In the genomic region with DNA sequence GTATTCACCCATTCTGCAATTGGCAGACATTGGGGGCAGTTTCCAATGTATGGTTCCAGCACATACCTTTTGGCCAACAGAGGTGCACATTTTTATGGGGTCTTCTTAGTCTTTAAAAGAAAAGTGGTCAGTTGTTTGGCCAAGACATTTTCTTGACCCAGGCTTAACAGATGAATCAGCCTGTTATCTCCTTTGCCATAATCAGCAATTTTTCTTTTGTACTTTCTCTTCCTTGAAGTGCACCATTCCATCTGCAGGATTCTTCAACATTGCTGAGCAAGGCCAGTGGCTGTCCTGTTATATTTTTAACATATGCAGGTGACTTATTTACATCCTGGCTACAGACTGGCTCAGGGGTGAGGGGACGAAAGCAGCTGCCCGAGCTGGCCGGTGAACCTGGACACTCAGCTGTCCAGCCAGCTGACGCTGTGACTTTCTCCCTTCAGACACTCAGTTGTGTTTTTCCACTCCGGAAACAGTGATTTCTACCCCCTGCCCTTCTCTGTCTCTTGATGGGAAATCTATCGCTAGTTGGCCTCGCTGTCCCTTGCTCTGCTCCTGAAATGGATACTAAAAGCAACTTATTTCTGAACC, we compare ENCODE assay signal across 20 cellular contexts.
DNase-seq lines count a peak whose midpoint lies in the region; FAIRE-seq and TF ChIP-seq lines count a peak whose summit lies in the region.
"Had no signal": no experiment of that assay in that cellular context is flagged by ENCODE, and none has a peak within 500 bp of the region (broad histone marks: within the 10 kb centered on the region; RNA-seq: fewer than 3 reads in every experiment).

No MANE protein-coding gene starts in this region.

- H3K79me2 ChIP-seq in keratinocyte (ENCODE audit: control insufficient read depth, insufficient read depth, low read length), result no peaks in the 10 kb centered on the region

- peaks cover 18 to 27% of the 10 kb centered on the region in 2 donors for H3K27me3 Mint-ChIP-seq in CD4-positive, alpha-beta memory T cell

- H3K36me3 ChIP-seq in HUES6 (ENCODE audit: control insufficient read depth, insufficient read depth, low read length), result no peaks in the 10 kb centered on the region
- H3K36me3 ChIP-seq in keratinocyte (ENCODE audit: control insufficient read depth in 2 of 2, extremely low read depth in 1 of 2, insufficient read depth in 2 of 2, low read length in 2 of 2), result no peaks in the 10 kb centered on the region
- no peaks in the 10 kb centered on the region for H3K36me3 ChIP-seq in CD4-positive, alpha-beta memory T cell (ENCODE audit: insufficient read depth, low read length)
- H3K36me3 ChIP-seq: MG63, neural progenitor cell had no signal

- H2AFZ ChIP-seq in keratinocyte (ENCODE audit: control insufficient read depth, low read length), result peak overlapping the region; percentile 77
- H2AFZ ChIP-seq: neural progenitor cell had no signal

- H3K27ac ChIP-seq in HUES6 (ENCODE audit: low read depth, low read length), result no peak overlapping the region
- H3K27ac ChIP-seq in keratinocyte (ENCODE audit: control insufficient read depth, insufficient read depth, low read length), result peak overlapping the region; percentile 38
- no peak overlapping the region for H3K27ac ChIP-seq in CD4-positive, alpha-beta memory T cell (ENCODE audit: low read depth, low read length)
- H3K27ac ChIP-seq: neural progenitor cell had no signal

- peaks cover 10% of the 10 kb centered on the region for H3K4me1 ChIP-seq in HUES6 (ENCODE audit: control insufficient read depth, insufficient read depth, low read length)
- peaks cover 15% of the 10 kb centered on the region for H3K4me1 ChIP-seq in keratinocyte (ENCODE audit: control insufficient read depth, extremely low read depth, insufficient read depth, low read length)
- H3K4me1 ChIP-seq in CD4-positive, alpha-beta memory T cell (ENCODE audit: insufficient read depth, low read length), result peaks cover 7% of the 10 kb centered on the region
- H3K4me1 ChIP-seq: neural progenitor cell had no signal

- H3K9ac ChIP-seq in HUES6 (ENCODE audit: low read length) (peak overlapping the region; percentile 18), keratinocyte (ENCODE audit: control insufficient read depth, extremely low read depth, insufficient read depth, low read length) (no peak overlapping the region)
- H3K9ac ChIP-seq: neural progenitor cell had no signal

- no peak overlapping the region for H3K4me3 Mint-ChIP-seq in CD4-positive, alpha-beta memory T cell
- H3K4me3 Mint-ChIP-seq: activated CD8-positive, alpha-beta T cell treated with anti-CD3 and anti-CD28 coated beads, Interleukin-2, amount 10 ng/mL, durations not matched to agents 7 days and 5 days; activated naive CD8-positive, alpha-beta T cell treated with anti-CD3 and anti-CD28 coated beads, Interleukin-2, amount 10 ng/mL, durations not matched to agents 7 days and 5 days; neural progenitor cell had no signal

- DNase-seq in SHP77 treated with DMSO at 0.1 percent for 48 hours (lab: John Stamatoyannopoulos, UW), result peak; percentile 36
- DNase-seq in keratinocyte (ENCODE audit: low read depth, low spot score), result no peak
- DNase-seq in renal cortical epithelial cell (ENCODE audit: low read depth), result peak; percentile 2
- no peak for DNase-seq in CD4-positive, alpha-beta memory T cell
- no peak for DNase-seq in SK-N-DZ (ENCODE audit: low spot score)
- DNase-seq in NCI-H446 treated with DMSO at 0.1 percent for 48 hours (lab: John Stamatoyannopoulos, UW), result no peak
- DNase-seq in stimulated activated CD4-positive, alpha-beta T cell treated with anti-CD3 and anti-CD28 coated beads, Interleukin-2, amount 100 ng/mL, for 48 hours, result no peak
- DNase-seq: activated CD8-positive, alpha-beta T cell treated with anti-CD3 and anti-CD28 coated beads, Interleukin-2, amount 10 ng/mL, durations not matched to agents 7 days and 5 days; activated naive CD8-positive, alpha-beta T cell treated with anti-CD3 and anti-CD28 coated beads, Interleukin-2, amount 10 ng/mL, durations not matched to agents 7 days and 5 days; activated T-cell treated with anti-CD3 and anti-CD28 coated beads, Interleukin-2, amount 50 U/mL, for 48 hours; DND-41; mesenchymal stem cell; MG63; NCI-H1930; NCI-H510A; retina; stimulated activated CD4-positive, alpha-beta T cell treated with anti-CD3 and anti-CD28 coated beads, Interleukin-4, amount 100 ng/mL, for 1 hour had no signal

- H3K9me3 ChIP-seq in HUES6 (ENCODE audit: control insufficient read depth, insufficient read depth, low read depth, low read length) (no peaks in the 10 kb centered on the region), keratinocyte (ENCODE audit: control insufficient read depth, low read depth, low read length) (no peaks in the 10 kb centered on the region)
- no peaks in the 10 kb centered on the region for H3K9me3 ChIP-seq in CD4-positive, alpha-beta memory T cell (ENCODE audit: control insufficient read depth in 1 of 2, low read length in 2 of 2)
- H3K9me3 ChIP-seq: MG63 had no signal

- POLR2A ChIA-PET in CD4-positive, alpha-beta memory T cell (lab: Charles Lee; ENCODE audit: partially characterized antibody), result no interaction called here

- dilution Hi-C loops in keratinocyte (cut with MboI; ENCODE audit: extremely low pct_ligation_motif_present, low sequenced_read_pairs), result no loop called here

- TF ChIP-seq CTCF in keratinocyte (optimal IDR thresholded peaks at IDR 0.05 in 1 of 3, IDR thresholded peaks at IDR 0.05 in 1 of 3, conservative IDR thresholded peaks at IDR 0.05 in 1 of 3; ENCODE audit: extremely low read depth in 1 of 3, insufficient read depth in 2 of 3, low read length in 3 of 3), result no peak

- intact Hi-C loops in CD4-positive, alpha-beta memory T cell (cut with micrococcal nuclease), result no loop called here

- no peaks in the 10 kb centered on the region for H3K36me3 Mint-ChIP-seq in CD4-positive, alpha-beta memory T cell
- H3K36me3 Mint-ChIP-seq: activated naive CD8-positive, alpha-beta T cell treated with anti-CD3 and anti-CD28 coated beads, Interleukin-2, amount 10 ng/mL, durations not matched to agents 7 days and 5 days; neural progenitor cell had no signal

- CTCF ChIA-PET in CD4-positive, alpha-beta memory T cell (lab: Charles Lee; ENCODE audit: partially characterized antibody), result interaction anchor here (2.3 to 2.8 kb wide), 2 partner anchors 12 to 28 kb away, joined by 9 to 14 read pairs; no protein-coding TSS in a partner anchor

- no peak for FAIRE-seq in keratinocyte (lab: Jason Lieb, UNC)
- FAIRE-seq: bronchial epithelial cell had no signal

- no peaks in the 10 kb centered on the region for H3K9me1 ChIP-seq in keratinocyte (ENCODE audit: control insufficient read depth, extremely low read depth, insufficient read depth, low read length)

- peaks cover 0 to 2% (median 0%) of the 10 kb centered on the region in 8 donors for H3K9me3 Mint-ChIP-seq in CD4-positive, alpha-beta memory T cell
- H3K9me3 Mint-ChIP-seq: activated naive CD8-positive, alpha-beta T cell treated with anti-CD3 and anti-CD28 coated beads, Interleukin-2, amount 10 ng/mL, durations not matched to agents 7 days and 5 days; neural progenitor cell had no signal

- H3K27me3 ChIP-seq in HUES6 (ENCODE audit: control insufficient read depth, insufficient read depth, low read length) (no peaks in the 10 kb centered on the region), keratinocyte (ENCODE audit: control insufficient read depth, extremely low read depth, insufficient read depth, low read length) (peaks cover 16% of the 10 kb centered on the region)
- H3K27me3 ChIP-seq in CD4-positive, alpha-beta memory T cell (ENCODE audit: insufficient read depth, low read length), result peaks cover 6% of the 10 kb centered on the region
- H3K27me3 ChIP-seq: MG63, neural progenitor cell had no signal

- H3K4me2 ChIP-seq in keratinocyte (ENCODE audit: control insufficient read depth, extremely low read depth, insufficient read depth, low read depth, low read length), result peak overlapping the region; percentile 72
- H3K4me2 ChIP-seq: neural progenitor cell had no signal

- H4K20me1 ChIP-seq in keratinocyte (ENCODE audit: control insufficient read depth, extremely low read depth, insufficient read depth, low read length), result no peaks in the 10 kb centered on the region

- peaks cover 3 to 5% (median 4%) of the 10 kb centered on the region in 4 donors for H3K4me1 Mint-ChIP-seq in CD4-positive, alpha-beta memory T cell
- H3K4me1 Mint-ChIP-seq: activated naive CD8-positive, alpha-beta T cell treated with anti-CD3 and anti-CD28 coated beads, Interleukin-2, amount 10 ng/mL, durations not matched to agents 7 days and 5 days; neural progenitor cell had no signal

- no peak overlapping the region for H3K27ac Mint-ChIP-seq in CD4-positive, alpha-beta memory T cell
- H3K27ac Mint-ChIP-seq: activated CD8-positive, alpha-beta T cell treated with anti-CD3 and anti-CD28 coated beads, Interleukin-2, amount 10 ng/mL, durations not matched to agents 7 days and 5 days; activated naive CD8-positive, alpha-beta T cell treated with anti-CD3 and anti-CD28 coated beads, Interleukin-2, amount 10 ng/mL, durations not matched to agents 7 days and 5 days; neural progenitor cell had no signal

- H3K4me3 ChIP-seq in HUES6 (ENCODE audit: low read depth, low read length) (no peak overlapping the region), keratinocyte (ENCODE audit: control insufficient read depth in 2 of 3, extremely low read depth in 1 of 3, insufficient read depth in 2 of 3, low read depth in 1 of 3, low read length in 3 of 3) (peak overlapping the region in 1 of 3 experiments; percentile 24)
- no peak overlapping the region for H3K4me3 ChIP-seq in CD4-positive, alpha-beta memory T cell (ENCODE audit: low read length in 2 of 2)
- H3K4me3 ChIP-seq: MG63, neural progenitor cell had no signal

Comparison
In these comparisons a context has a peak if more than half of its experiments do, and no peak if none do; other contexts are left out.
1. DNase-seq: peak in SHP77 treated with DMSO at 0.1 percent for 48 hours (single experiment) and renal cortical epithelial cell (single experiment); none in keratinocyte (single experiment), CD4-positive, alpha-beta memory T cell (0 of 5), SK-N-DZ (single experiment), NCI-H446 treated with DMSO at 0.1 percent for 48 hours (single experiment) and stimulated activated CD4-positive, alpha-beta T cell treated with anti-CD3 and anti-CD28 coated beads, Interleukin-2, amount 100 ng/mL, for 48 hours (0 of 2).